8 cellular contexts compared by ENCODE assay signal in genomic region chr1:2642131-2642559, GRCh38. TPM values are rescaled to one million over a fixed set of nuclear protein-coding genes. Genes with fewer than 3 reads are reported as not detected.
A peak's percentile ranks its signal among the peaks of the same experiment; 100 is the strongest.
DNase-seq lines count a peak whose midpoint lies in the region; ATAC-seq and TF ChIP-seq lines count a peak whose summit lies in the region.

No MANE protein-coding gene starts in this region.

- 25 to 38% methylated on average over 11 of the region's 11 CpGs for WGBS in sigmoid colon, 2 donors

- no peak for TF ChIP-seq EP300 in sigmoid colon (IDR thresholded peaks at IDR 0.05)

- peak; percentile 9 for ATAC-seq in GM18519 (IDR thresholded peaks at IDR 0.05; ENCODE audit: low FRiP score, unreplicated experiment)
- no peak for ATAC-seq in GM18502 (IDR thresholded peaks at IDR 0.05; ENCODE audit: poor library complexity, unreplicated experiment)
- ATAC-seq in GM21526 (IDR thresholded peaks at IDR 0.05; ENCODE audit: low FRiP score, unreplicated experiment) = no peak

- H3K36me3 ChIP-seq in SK-N-MC (ENCODE audit: insufficient read depth, low read length) (no peaks in the 10 kb centered on the region), sigmoid colon (no peaks in the 10 kb centered on the region)

- H3K9me3 ChIP-seq in SK-N-MC (ENCODE audit: low read depth, low read length) (peaks cover 5% of the 10 kb centered on the region; the same call in 1 of the 2 replicates), sigmoid colon (peaks cover 0 to 4% (median 0%) of the 10 kb centered on the region in 4 donors)

- H3K4me1 ChIP-seq in sigmoid colon = peaks cover 0 to 26% (median 21%) of the 10 kb centered on the region in 4 donors

- H3K27ac ChIP-seq in SK-N-MC (no peak overlapping the region), sigmoid colon (peak overlapping the region in 3 of 4 donors; percentile 81 to 84 (median 83))

- TF ChIP-seq POLR2A in sigmoid colon (IDR thresholded peaks at IDR 0.05) = no peak

- intact Hi-C loops in sigmoid colon (cut with DNase I) = loop anchor here (10.0 kb wide), 4 partner anchors 87 to 1263 kb away; partner anchors contain the start of genes C1orf174, PANK4, PEX10 and TNFRSF14

- peak overlapping the region; percentile 96 for H3K4me3 ChIP-seq in SK-N-MC
- H3K4me3 ChIP-seq in fibroblast of the aortic adventitia (ENCODE audit: low read depth, low read length) = peak overlapping the region; percentile 89
- H3K4me3 ChIP-seq in sigmoid colon = peak overlapping the region; percentile 67 to 95 (median 88)

- H3K9ac ChIP-seq in SK-N-MC (ENCODE audit: insufficient read length) = peak overlapping the region; percentile 93

- DNase-seq in SK-N-MC (ENCODE audit: low read depth, low spot score) (no peak), fibroblast of the aortic adventitia (ENCODE audit: low read depth) (no peak), sigmoid colon (peak; percentile 70), LoVo (ENCODE audit: low spot score) (no peak), mucosa of gallbladder (ENCODE audit: low spot score) (no peak)

- H3K27me3 ChIP-seq in sigmoid colon = peaks cover 0 to 9% (median 0%) of the 10 kb centered on the region in 3 donors

- no peak for TF ChIP-seq CTCF in fibroblast of the aortic adventitia (IDR thresholded peaks at IDR 0.05; ENCODE audit: insufficient read depth, low read length)
- no peak for TF ChIP-seq CTCF in sigmoid colon (IDR thresholded peaks at IDR 0.05)

RNA-seq across cellular contexts. Expression of gene MMEL1, which starts 9.3 kb away (rescaled TPM):
- total RNA-seq in fibroblast of the aortic adventitia (ENCODE audit: low replicate concordance) = not detected in 2 replicates
- total RNA-seq in sigmoid colon = 1 to 10 TPM in 2 of 4 donors, under 1 TPM in 1, not detected in 1; 0.66 to 3.4 (median 2.9) TPM
- 10 to 100 TPM in 2 of 3 donors, 1 to 10 TPM in 1; 5.0 to 37.2 (median 14.8) TPM for polyA plus RNA-seq in sigmoid colon
- total RNA-seq in mucosa of gallbladder = 22.9 TPM

RNA-seq across cellular contexts. Expression of gene PRXL2B, which starts 55.6 kb away (rescaled TPM):
- total RNA-seq in fibroblast of the aortic adventitia (ENCODE audit: low replicate concordance) (15.5 and 23.0 TPM in 2 replicates), sigmoid colon (10 to 100 TPM in 3 of 4 donors, 1 to 10 TPM in 1; 8.6 to 18.2 (median 15.3) TPM), mucosa of gallbladder (133 TPM)
- polyA plus RNA-seq in sigmoid colon = 10 to 100 TPM; 28.2 to 53.2 (median 42.1) TPM
